In genomic region chr17:16585796-16586195, GRCh38 we compare ENCODE assay signal across 27 cellular contexts.
"Had no signal": no experiment of that assay in that cellular context is flagged by ENCODE, and none has a peak within 500 bp of the region (broad histone marks: within the 10 kb centered on the region; RNA-seq: fewer than 3 reads in every experiment).

No MANE protein-coding gene starts in this region.

- H3K36me3 Mint-ChIP-seq: activated naive CD4-positive, alpha-beta T cell treated with anti-CD3 and anti-CD28 coated beads, Interleukin-2, amount 50 U/mL, for 24 hours had no signal

- H3K27me3 ChIP-seq: brain microvascular endothelial cell, esophagus squamous epithelium, gastroesophageal sphincter, upper lobe of left lung had no signal

- H3K4me3 Mint-ChIP-seq: activated CD8-positive, alpha-beta T cell treated with anti-CD3 and anti-CD28 coated beads, Interleukin-2, amount 10 ng/mL, durations not matched to agents 7 days and 5 days; activated naive CD4-positive, alpha-beta T cell treated with anti-CD3 and anti-CD28 coated beads, Interleukin-2, amount 50 U/mL, for 24 hours; central memory CD8-positive, alpha-beta T cell; WTC11 had no signal

- DNase-seq: activated CD4-positive, alpha-beta T cell treated with anti-CD3 and anti-CD28 coated beads for 48 hours; activated CD8-positive, alpha-beta memory T cell treated with anti-CD3 and anti-CD28 coated beads, Interleukin-2, amount 50 U/mL, for 4 hours; activated CD8-positive, alpha-beta T cell treated with anti-CD3 and anti-CD28 coated beads, Interleukin-2, amount 10 ng/mL, durations not matched to agents 7 days and 5 days; activated effector memory CD4-positive, alpha-beta T cell treated with anti-CD3 and anti-CD28 coated beads, Interleukin-2, amount 50 U/mL, for 16 hours; activated T-cell treated with anti-CD3 and anti-CD28 coated beads, Interleukin-2, amount 50 U/mL, for 48 hours; amniotic stem cell; brain microvascular endothelial cell; cortex of kidney; effector CD4-positive, alpha-beta T cell; esophagus squamous epithelium; heart right ventricle; left cardiac atrium; lower lobe of right lung; posterior cingulate gyrus; retina; stimulated activated CD4-positive, alpha-beta T cell treated with anti-CD3 and anti-CD28 coated beads, Interleukin-15, amount 100 ng/mL, for 24 hours; stimulated activated CD4-positive, alpha-beta T cell treated with anti-CD3 and anti-CD28 coated beads, Interleukin-4, amount 100 ng/mL, for 24 hours; stimulated activated naive CD4-positive, alpha-beta T cell treated with Interleukin-2 at 50 U/mL for 16 hours; substantia nigra; T-helper 2 cell had no signal

- H3K9me3 ChIP-seq: esophagus squamous epithelium, gastroesophageal sphincter, heart right ventricle, lower lobe of right lung, upper lobe of left lung had no signal

- H3K4me3 ChIP-seq: esophagus squamous epithelium, gastroesophageal sphincter, heart right ventricle, lower lobe of right lung, skin epidermis, upper lobe of left lung had no signal

- ATAC-seq: activated CD8-positive, alpha-beta T cell treated with anti-CD3 and anti-CD28 coated beads, Interleukin-2, amount 10 ng/mL, durations not matched to agents 7 days and 5 days; gastroesophageal sphincter; heart right ventricle; left cardiac atrium; lower lobe of right lung; WTC11 had no signal

- H3K27ac Mint-ChIP-seq: activated CD8-positive, alpha-beta T cell treated with anti-CD3 and anti-CD28 coated beads, Interleukin-2, amount 10 ng/mL, durations not matched to agents 7 days and 5 days; activated naive CD4-positive, alpha-beta T cell treated with anti-CD3 and anti-CD28 coated beads, Interleukin-2, amount 50 U/mL, for 24 hours; WTC11 had no signal

- H3K36me3 ChIP-seq: brain microvascular endothelial cell, esophagus squamous epithelium, gastroesophageal sphincter, heart right ventricle, lower lobe of right lung, upper lobe of left lung had no signal

- H3K9me3 Mint-ChIP-seq: activated naive CD4-positive, alpha-beta T cell treated with anti-CD3 and anti-CD28 coated beads, Interleukin-2, amount 50 U/mL, for 24 hours; central memory CD8-positive, alpha-beta T cell had no signal

- H3K27ac ChIP-seq: brain microvascular endothelial cell, gastroesophageal sphincter, heart right ventricle, lower lobe of right lung, skin epidermis had no signal

- FAIRE-seq: TTC549 had no signal
